11 cellular contexts compared by ENCODE assay signal in the genomic region with DNA sequence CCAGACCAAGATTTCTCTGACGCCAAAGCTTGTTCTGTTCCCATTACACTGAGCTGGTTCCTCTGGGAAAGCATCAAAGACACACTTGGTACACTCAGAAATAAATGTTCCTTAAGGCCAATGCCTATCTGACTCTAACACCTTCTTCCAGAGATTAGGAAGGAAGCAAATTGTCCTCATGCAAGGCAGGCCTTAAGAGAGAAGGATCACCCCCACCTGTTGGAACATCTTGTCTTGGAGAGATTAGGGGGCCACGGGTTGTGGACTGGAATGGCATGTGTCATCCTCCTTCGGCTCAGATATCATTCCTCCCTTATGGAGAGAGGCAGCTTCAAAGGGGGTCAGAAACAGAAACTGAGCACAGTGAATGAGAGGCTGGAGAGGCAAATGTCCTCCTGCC.
DNase-seq lines count a peak whose midpoint lies in the region; ATAC-seq and TF ChIP-seq lines count a peak whose summit lies in the region.
"Had no signal": no experiment of that assay in that cellular context is flagged by ENCODE, and none has a peak within 500 bp of the region (broad histone marks: within the 10 kb centered on the region; RNA-seq: fewer than 3 reads in every experiment).

No MANE protein-coding gene starts in this region.

- H3K27ac ChIP-seq in tibial nerve, result peak overlapping the region in 3 of 4 donors; percentile 46 to 73 (median 61)

- CTCF ChIA-PET in activated CD8-positive, alpha-beta memory T cell treated with anti-CD3 and anti-CD28 coated beads, Interleukin-2, amount 10 ng/mL, durations not matched to agents 7 days and 5 days (lab: Charles Lee), result interaction anchor here (0.6 to 1.7 kb wide), 4 partner anchors 12 to 27 kb away, joined by 3 to 6 read pairs (median 4); no protein-coding TSS in a partner anchor
- CTCF ChIA-PET in activated CD4-positive, alpha-beta memory T cell treated with anti-CD3 and anti-CD28 coated beads for 36 hours (lab: Charles Lee), result interaction anchor here (0.7 to 4.2 kb wide), 7 partner anchors 12 to 139 kb away, joined by 3 to 29 read pairs (median 4); no protein-coding TSS in a partner anchor

- DNase-seq in activated CD8-positive, alpha-beta memory T cell treated with anti-CD3 and anti-CD28 coated beads, Interleukin-2, amount 10 ng/mL, durations not matched to agents 7 days and 5 days, result no peak
- no peak for DNase-seq in activated CD8-positive, alpha-beta memory T cell treated with anti-CD3 and anti-CD28 coated beads for 24 hours
- no peak for DNase-seq in activated CD4-positive, alpha-beta memory T cell treated with anti-CD3 and anti-CD28 coated beads for 36 hours
- DNase-seq in left kidney (ENCODE audit: low read depth, low spot score) (peak; percentile 54), tibial nerve (ENCODE audit: low spot score in 2 of 2) (no peak), left lobe of liver (ENCODE audit: low spot score) (no peak), islet precursor cell (no peak)
- DNase-seq: heart right ventricle, NCI-H526 treated with DMSO at 0.1 percent for 48 hours had no signal

- no peak for TF ChIP-seq POLR2A in tibial nerve (IDR thresholded peaks at IDR 0.05)

- peak overlapping the region; percentile 90 for H3K27ac Mint-ChIP-seq in activated CD8-positive, alpha-beta memory T cell treated with anti-CD3 and anti-CD28 coated beads, Interleukin-2, amount 10 ng/mL, durations not matched to agents 7 days and 5 days
- peak overlapping the region; percentile 94 for H3K27ac Mint-ChIP-seq in activated CD4-positive, alpha-beta memory T cell treated with anti-CD3 and anti-CD28 coated beads for 36 hours

- H3K36me3 ChIP-seq in tibial nerve, result no peaks in the 10 kb centered on the region
- H3K36me3 ChIP-seq: heart right ventricle had no signal

- H3K36me3 Mint-ChIP-seq in activated CD8-positive, alpha-beta memory T cell treated with anti-CD3 and anti-CD28 coated beads, Interleukin-2, amount 10 ng/mL, durations not matched to agents 7 days and 5 days, result peaks cover 19% of the 10 kb centered on the region
- peaks cover 4% of the 10 kb centered on the region for H3K36me3 Mint-ChIP-seq in activated CD4-positive, alpha-beta memory T cell treated with anti-CD3 and anti-CD28 coated beads for 36 hours

- H3K9me3 Mint-ChIP-seq in activated CD8-positive, alpha-beta memory T cell treated with anti-CD3 and anti-CD28 coated beads, Interleukin-2, amount 10 ng/mL, durations not matched to agents 7 days and 5 days (ENCODE audit: low read depth), result no peaks in the 10 kb centered on the region
- no peaks in the 10 kb centered on the region for H3K9me3 Mint-ChIP-seq in activated CD4-positive, alpha-beta memory T cell treated with anti-CD3 and anti-CD28 coated beads for 36 hours

- no peak for ATAC-seq in activated CD8-positive, alpha-beta memory T cell treated with anti-CD3 and anti-CD28 coated beads, Interleukin-2, amount 10 ng/mL, durations not matched to agents 7 days and 5 days
- no peak for ATAC-seq in left lobe of liver
- ATAC-seq in GM19351 (IDR thresholded peaks at IDR 0.05; ENCODE audit: unreplicated experiment), result no peak
- ATAC-seq: heart right ventricle had no signal

- POLR2A ChIA-PET in activated CD4-positive, alpha-beta memory T cell treated with anti-CD3 and anti-CD28 coated beads for 36 hours (lab: Charles Lee), result interaction anchor here (0.8 to 5.3 kb wide), 7 partner anchors 9 to 97 kb away, joined by 3 to 33 read pairs (median 4); no protein-coding TSS in a partner anchor

- no peak for TF ChIP-seq CTCF in tibial nerve (IDR thresholded peaks at IDR 0.05)

- intact Hi-C loops in activated CD4-positive, alpha-beta memory T cell treated with anti-CD3 and anti-CD28 coated beads for 36 hours (cut with micrococcal nuclease), result loop anchor here (1.0 to 10.0 kb wide), 3 partner anchors 83 to 1046 kb away; no protein-coding TSS in a partner anchor

- H3K27me3 Mint-ChIP-seq in activated CD8-positive, alpha-beta memory T cell treated with anti-CD3 and anti-CD28 coated beads, Interleukin-2, amount 10 ng/mL, durations not matched to agents 7 days and 5 days, result no peaks in the 10 kb centered on the region
- H3K27me3 Mint-ChIP-seq in activated CD4-positive, alpha-beta memory T cell treated with anti-CD3 and anti-CD28 coated beads for 36 hours, result no peaks in the 10 kb centered on the region

- 58 to 65% methylated on average over 3 of the region's 3 CpGs for WGBS in tibial nerve, 2 donors

- peaks cover 0 to 76% (median 41%) of the 10 kb centered on the region in 4 donors for H3K4me1 ChIP-seq in tibial nerve

- H3K9me3 ChIP-seq in tibial nerve, result no peaks in the 10 kb centered on the region
- H3K9me3 ChIP-seq: heart right ventricle had no signal

- no peak for TF ChIP-seq EP300 in tibial nerve (IDR thresholded peaks at IDR 0.05)

- H3K4me3 ChIP-seq in tibial nerve, result no peak overlapping the region
- H3K4me3 ChIP-seq: heart right ventricle, smooth muscle cell had no signal

- H3K4me3 Mint-ChIP-seq in activated CD8-positive, alpha-beta memory T cell treated with anti-CD3 and anti-CD28 coated beads, Interleukin-2, amount 10 ng/mL, durations not matched to agents 7 days and 5 days, result peak overlapping the region; percentile 42
- peak overlapping the region; percentile 58 for H3K4me3 Mint-ChIP-seq in activated CD4-positive, alpha-beta memory T cell treated with anti-CD3 and anti-CD28 coated beads for 36 hours

- H3K4me1 Mint-ChIP-seq in activated CD8-positive, alpha-beta memory T cell treated with anti-CD3 and anti-CD28 coated beads, Interleukin-2, amount 10 ng/mL, durations not matched to agents 7 days and 5 days, result peaks cover 97% of the 10 kb centered on the region
- H3K4me1 Mint-ChIP-seq in activated CD4-positive, alpha-beta memory T cell treated with anti-CD3 and anti-CD28 coated beads for 36 hours (ENCODE audit: low read depth), result peaks cover 98% of the 10 kb centered on the region

- H3K27me3 ChIP-seq in tibial nerve, result no peaks in the 10 kb centered on the region
- H3K27me3 ChIP-seq: heart right ventricle had no signal
